Comparison of ENCODE assay signal across 36 cellular contexts in genomic region chr2:160126756-160127155, GRCh38.
"Had no signal": no experiment of that assay in that cellular context is flagged by ENCODE, and none has a peak within 500 bp of the region (broad histone marks: within the 10 kb centered on the region; RNA-seq: fewer than 3 reads in every experiment).

No MANE protein-coding gene starts in this region.

- H3K27ac Mint-ChIP-seq: activated naive CD4-positive, alpha-beta T cell treated with anti-CD3 and anti-CD28 coated beads for 36 hours; activated naive CD4-positive, alpha-beta T cell treated with anti-CD3 and anti-CD28 coated beads, Interleukin-2, amount 10 ng/mL, durations not matched to agents 7 days and 5 days; activated naive CD8-positive, alpha-beta T cell; activated naive CD8-positive, alpha-beta T cell treated with anti-CD3 and anti-CD28 coated beads for 36 hours; activated naive CD8-positive, alpha-beta T cell treated with anti-CD3 and anti-CD28 coated beads, Interleukin-2, amount 10 ng/mL, durations not matched to agents 7 days and 5 days; activated naive CD8-positive, alpha-beta T cell treated with anti-CD3 and anti-CD28 coated beads, Interleukin-2, amount 50 U/mL, for 24 hours; activated T-cell treated with anti-CD3 and anti-CD28 coated beads, Interleukin-2, amount 50 U/mL, for 24 hours; activated T-cell treated with anti-CD3 and anti-CD28 coated beads, Interleukin-2, amount 50 U/mL, for 72 hours; activated T-helper 1 cell treated with anti-CD3 and anti-CD28 coated beads, Interleukin-12 subunit alpha, Interleukin-12 subunit beta, Interleukin-2, Interleukin-4 antibody, amounts not matched to agents 30 ng/mL and 10 ng/mL and 1 ng/mL, durations not matched to agents 14 hours and 24 hours and 36 hours; activated T-helper 17 cell treated with anti-CD3 and anti-CD28 coated beads, Interleukin-2, amount 50 U/mL, for 72 hours; activated T-helper 2 cell treated with anti-CD3 and anti-CD28 coated beads, Interferon-gamma antibody, Interleukin-2, Interleukin-4, amounts not matched to agents 10 μg/mL and 5 μg/mL and 100 μg/mL, durations not matched to agents 14 hours and 24 hours and 36 hours; brain had no signal

- H3K4me1 ChIP-seq: adrenal gland, ascending aorta, body of pancreas, breast epithelium had no signal

- H3K36me3 Mint-ChIP-seq: activated naive CD4-positive, alpha-beta T cell treated with anti-CD3 and anti-CD28 coated beads, Interleukin-2, amount 10 ng/mL, durations not matched to agents 7 days and 5 days; activated naive CD8-positive, alpha-beta T cell; activated naive CD8-positive, alpha-beta T cell treated with anti-CD3 and anti-CD28 coated beads for 36 hours; activated naive CD8-positive, alpha-beta T cell treated with anti-CD3 and anti-CD28 coated beads, Interleukin-2, amount 10 ng/mL, durations not matched to agents 7 days and 5 days; brain had no signal

- H3K4me1 Mint-ChIP-seq: activated naive CD4-positive, alpha-beta T cell treated with anti-CD3 and anti-CD28 coated beads, Interleukin-2, amount 10 ng/mL, durations not matched to agents 7 days and 5 days; activated naive CD8-positive, alpha-beta T cell treated with anti-CD3 and anti-CD28 coated beads for 36 hours; activated naive CD8-positive, alpha-beta T cell treated with anti-CD3 and anti-CD28 coated beads, Interleukin-2, amount 10 ng/mL, durations not matched to agents 7 days and 5 days; activated naive CD8-positive, alpha-beta T cell treated with anti-CD3 and anti-CD28 coated beads, Interleukin-2, amount 50 U/mL, for 24 hours; activated T-helper 17 cell treated with anti-CD3 and anti-CD28 coated beads, Interleukin-2, amount 50 U/mL, for 72 hours; brain; central memory CD8-positive, alpha-beta T cell had no signal

- H3K9me3 ChIP-seq: adrenal gland, ascending aorta, body of pancreas, breast epithelium had no signal

- H3K9me3 Mint-ChIP-seq: activated naive CD4-positive, alpha-beta T cell treated with anti-CD3 and anti-CD28 coated beads for 36 hours; activated naive CD4-positive, alpha-beta T cell treated with anti-CD3 and anti-CD28 coated beads, Interleukin-2, amount 10 ng/mL, durations not matched to agents 7 days and 5 days; activated naive CD8-positive, alpha-beta T cell treated with anti-CD3 and anti-CD28 coated beads for 36 hours; activated naive CD8-positive, alpha-beta T cell treated with anti-CD3 and anti-CD28 coated beads, Interleukin-2, amount 10 ng/mL, durations not matched to agents 7 days and 5 days; activated naive CD8-positive, alpha-beta T cell treated with anti-CD3 and anti-CD28 coated beads, Interleukin-2, amount 50 U/mL, for 24 hours; activated T-cell treated with anti-CD3 and anti-CD28 coated beads, Interleukin-2, amount 50 U/mL, for 24 hours; activated T-cell treated with anti-CD3 and anti-CD28 coated beads, Interleukin-2, amount 50 U/mL, for 4 hours; activated T-cell treated with anti-CD3 and anti-CD28 coated beads, Interleukin-2, amount 50 U/mL, for 72 hours; activated T-helper 1 cell treated with anti-CD3 and anti-CD28 coated beads, Interleukin-12 subunit alpha, Interleukin-12 subunit beta, Interleukin-2, Interleukin-4 antibody, amounts not matched to agents 30 ng/mL and 10 ng/mL and 1 ng/mL, durations not matched to agents 14 hours and 24 hours and 36 hours; activated T-helper 17 cell treated with anti-CD3 and anti-CD28 coated beads, Interleukin-2, amount 50 U/mL, for 72 hours; activated T-helper 2 cell treated with anti-CD3 and anti-CD28 coated beads, Interferon-gamma antibody, Interleukin-2, Interleukin-4, amounts not matched to agents 10 μg/mL and 5 μg/mL and 100 μg/mL, durations not matched to agents 14 hours and 24 hours and 36 hours; brain; central memory CD8-positive, alpha-beta T cell had no signal

- H3K4me3 ChIP-seq: adrenal gland, ascending aorta, body of pancreas, breast epithelium, cardiac muscle cell had no signal

- DNase-seq: activated effector memory CD4-positive, alpha-beta T cell treated with anti-CD3 and anti-CD28 coated beads, Interleukin-2, amount 50 U/mL, for 16 hours; activated effector memory CD4-positive, alpha-beta T cell treated with Interleukin-2 at 50 U/mL for 16 hours; activated gamma-delta T cell; activated gamma-delta T cell treated with Interleukin-2 at 50 U/mL for 16 hours; activated naive CD4-positive, alpha-beta T cell; activated naive CD4-positive, alpha-beta T cell treated with anti-CD3 and anti-CD28 coated beads for 36 hours; activated naive CD4-positive, alpha-beta T cell treated with anti-CD3 and anti-CD28 coated beads, Interleukin-2, amount 10 ng/mL, durations not matched to agents 7 days and 5 days; activated naive CD4-positive, alpha-beta T cell treated with anti-CD3 and anti-CD28 coated beads, Interleukin-2, amount 50 U/mL, for 16 hours; activated naive CD4-positive, alpha-beta T cell treated with Interleukin-2 at 50 U/mL for 16 hours; activated naive CD8-positive, alpha-beta T cell treated with anti-CD3 and anti-CD28 coated beads for 36 hours; activated naive CD8-positive, alpha-beta T cell treated with anti-CD3 and anti-CD28 coated beads, Interleukin-2, amount 10 ng/mL, durations not matched to agents 7 days and 5 days; activated naive CD8-positive, alpha-beta T cell treated with anti-CD3 and anti-CD28 coated beads, Interleukin-2, amount 50 U/mL, for 24 hours; activated T-cell treated with anti-CD3 and anti-CD28 coated beads, Interleukin-2, amount 50 U/mL, for 1 hour; activated T-cell treated with anti-CD3 and anti-CD28 coated beads, Interleukin-2, amount 50 U/mL, for 24 hours; activated T-cell treated with anti-CD3 and anti-CD28 coated beads, Interleukin-2, amount 50 U/mL, for 4 hours; activated T-cell treated with anti-CD3 and anti-CD28 coated beads, Interleukin-2, amount 50 U/mL, for 48 hours; activated T-cell treated with anti-CD3 and anti-CD28 coated beads, Interleukin-2, amount 50 U/mL, for 72 hours; adrenal gland; amniotic stem cell; amygdala; anterior cingulate cortex; aorta; body of pancreas; brain microvascular endothelial cell; caudate nucleus; central memory CD4-positive, alpha-beta T cell; cerebellar nuclear complex had no signal

- H3K27ac ChIP-seq: adrenal gland, ascending aorta, body of pancreas, brain microvascular endothelial cell, breast epithelium, cardiac muscle cell had no signal

- H3K36me3 ChIP-seq: adrenal gland, ascending aorta, brain microvascular endothelial cell, breast epithelium, cardiac muscle cell had no signal

- H3K4me3 Mint-ChIP-seq: activated naive CD4-positive, alpha-beta T cell treated with anti-CD3 and anti-CD28 coated beads for 36 hours; activated naive CD4-positive, alpha-beta T cell treated with anti-CD3 and anti-CD28 coated beads, Interleukin-2, amount 10 ng/mL, durations not matched to agents 7 days and 5 days; activated naive CD8-positive, alpha-beta T cell; activated naive CD8-positive, alpha-beta T cell treated with anti-CD3 and anti-CD28 coated beads for 36 hours; activated naive CD8-positive, alpha-beta T cell treated with anti-CD3 and anti-CD28 coated beads, Interleukin-2, amount 10 ng/mL, durations not matched to agents 7 days and 5 days; activated naive CD8-positive, alpha-beta T cell treated with anti-CD3 and anti-CD28 coated beads, Interleukin-2, amount 50 U/mL, for 24 hours; activated T-cell treated with anti-CD3 and anti-CD28 coated beads, Interleukin-2, amount 50 U/mL, for 24 hours; activated T-cell treated with anti-CD3 and anti-CD28 coated beads, Interleukin-2, amount 50 U/mL, for 4 hours; activated T-cell treated with anti-CD3 and anti-CD28 coated beads, Interleukin-2, amount 50 U/mL, for 72 hours; activated T-helper 1 cell treated with anti-CD3 and anti-CD28 coated beads, Interleukin-12 subunit alpha, Interleukin-12 subunit beta, Interleukin-2, Interleukin-4 antibody, amounts not matched to agents 30 ng/mL and 10 ng/mL and 1 ng/mL, durations not matched to agents 14 hours and 24 hours and 36 hours; activated T-helper 17 cell treated with anti-CD3 and anti-CD28 coated beads, Interleukin-2, amount 50 U/mL, for 72 hours; brain; central memory CD8-positive, alpha-beta T cell had no signal

- H3K27me3 Mint-ChIP-seq: activated naive CD4-positive, alpha-beta T cell treated with anti-CD3 and anti-CD28 coated beads, Interleukin-2, amount 10 ng/mL, durations not matched to agents 7 days and 5 days; activated naive CD8-positive, alpha-beta T cell had no signal

- H3K27me3 ChIP-seq: adrenal gland, ascending aorta, body of pancreas, brain microvascular endothelial cell, breast epithelium, cardiac muscle cell had no signal

- ATAC-seq: activated naive CD8-positive, alpha-beta T cell treated with anti-CD3 and anti-CD28 coated beads, Interleukin-2, amount 50 U/mL, for 24 hours; activated T-cell treated with anti-CD3 and anti-CD28 coated beads, Interleukin-2, amount 50 U/mL, for 4 hours; activated T-cell treated with anti-CD3 and anti-CD28 coated beads, Interleukin-2, amount 50 U/mL, for 72 hours; activated T-helper 17 cell treated with anti-CD3 and anti-CD28 coated beads, Interleukin-2, amount 50 U/mL, for 72 hours; body of pancreas had no signal
